Comparison of ENCODE assay signal across 1 cellular context in the genomic region with DNA sequence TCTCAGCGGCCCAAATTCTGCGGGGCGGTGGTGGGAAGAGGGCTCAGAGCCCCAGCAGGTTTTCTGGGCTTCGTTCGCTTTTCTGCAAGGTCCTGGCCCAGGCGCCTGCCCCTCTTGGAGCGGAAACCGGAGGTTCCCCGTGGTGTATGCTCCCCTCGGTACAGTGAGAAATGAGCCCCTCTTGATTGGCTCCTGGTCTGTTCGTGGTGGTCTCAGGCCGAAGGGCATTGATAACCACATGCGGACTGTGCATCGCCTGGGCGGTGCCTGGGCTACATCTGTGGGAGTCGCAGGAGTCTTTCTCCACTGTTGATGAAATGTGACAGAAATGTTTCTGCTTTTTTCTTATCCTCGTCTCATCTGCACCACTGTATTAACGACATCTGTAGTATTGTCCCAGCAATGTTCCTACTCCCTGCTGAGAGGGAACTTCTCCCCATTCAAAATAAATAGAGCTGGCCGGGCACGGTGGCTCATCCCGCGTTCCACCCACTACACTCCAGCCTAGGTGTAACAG.
TF ChIP-seq lines count a peak whose summit lies in the region.

No MANE protein-coding gene starts in this region.

TF ChIP-seq in SK-N-SH treated with all-trans-retinoic acid at 6 μM for 48 hours, 23 proteins besides CTCF, POLR2A, EP300 and RAD21 (continued from another document):
- TF ChIP-seq, protein P1, sequence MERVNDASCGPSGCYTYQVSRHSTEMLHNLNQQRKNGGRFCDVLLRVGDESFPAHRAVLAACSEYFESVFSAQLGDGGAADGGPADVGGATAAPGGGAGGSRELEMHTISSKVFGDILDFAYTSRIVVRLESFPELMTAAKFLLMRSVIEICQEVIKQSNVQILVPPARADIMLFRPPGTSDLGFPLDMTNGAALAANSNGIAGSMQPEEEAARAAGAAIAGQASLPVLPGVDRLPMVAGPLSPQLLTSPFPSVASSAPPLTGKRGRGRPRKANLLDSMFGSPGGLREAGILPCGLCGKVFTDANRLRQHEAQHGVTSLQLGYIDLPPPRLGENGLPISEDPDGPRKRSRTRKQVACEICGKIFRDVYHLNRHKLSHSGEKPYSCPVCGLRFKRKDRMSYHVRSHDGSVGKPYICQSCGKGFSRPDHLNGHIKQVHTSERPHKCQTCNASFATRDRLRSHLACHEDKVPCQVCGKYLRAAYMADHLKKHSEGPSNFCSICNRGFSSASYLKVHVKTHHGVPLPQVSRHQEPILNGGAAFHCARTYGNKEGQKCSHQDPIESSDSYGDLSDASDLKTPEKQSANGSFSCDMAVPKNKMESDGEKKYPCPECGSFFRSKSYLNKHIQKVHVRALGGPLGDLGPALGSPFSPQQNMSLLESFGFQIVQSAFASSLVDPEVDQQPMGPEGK (CRISPR knock-in tag; IDR thresholded peaks at IDR 0.05; ENCODE audit: borderline replicate concordance), result no peak
- TF ChIP-seq, protein P2, sequence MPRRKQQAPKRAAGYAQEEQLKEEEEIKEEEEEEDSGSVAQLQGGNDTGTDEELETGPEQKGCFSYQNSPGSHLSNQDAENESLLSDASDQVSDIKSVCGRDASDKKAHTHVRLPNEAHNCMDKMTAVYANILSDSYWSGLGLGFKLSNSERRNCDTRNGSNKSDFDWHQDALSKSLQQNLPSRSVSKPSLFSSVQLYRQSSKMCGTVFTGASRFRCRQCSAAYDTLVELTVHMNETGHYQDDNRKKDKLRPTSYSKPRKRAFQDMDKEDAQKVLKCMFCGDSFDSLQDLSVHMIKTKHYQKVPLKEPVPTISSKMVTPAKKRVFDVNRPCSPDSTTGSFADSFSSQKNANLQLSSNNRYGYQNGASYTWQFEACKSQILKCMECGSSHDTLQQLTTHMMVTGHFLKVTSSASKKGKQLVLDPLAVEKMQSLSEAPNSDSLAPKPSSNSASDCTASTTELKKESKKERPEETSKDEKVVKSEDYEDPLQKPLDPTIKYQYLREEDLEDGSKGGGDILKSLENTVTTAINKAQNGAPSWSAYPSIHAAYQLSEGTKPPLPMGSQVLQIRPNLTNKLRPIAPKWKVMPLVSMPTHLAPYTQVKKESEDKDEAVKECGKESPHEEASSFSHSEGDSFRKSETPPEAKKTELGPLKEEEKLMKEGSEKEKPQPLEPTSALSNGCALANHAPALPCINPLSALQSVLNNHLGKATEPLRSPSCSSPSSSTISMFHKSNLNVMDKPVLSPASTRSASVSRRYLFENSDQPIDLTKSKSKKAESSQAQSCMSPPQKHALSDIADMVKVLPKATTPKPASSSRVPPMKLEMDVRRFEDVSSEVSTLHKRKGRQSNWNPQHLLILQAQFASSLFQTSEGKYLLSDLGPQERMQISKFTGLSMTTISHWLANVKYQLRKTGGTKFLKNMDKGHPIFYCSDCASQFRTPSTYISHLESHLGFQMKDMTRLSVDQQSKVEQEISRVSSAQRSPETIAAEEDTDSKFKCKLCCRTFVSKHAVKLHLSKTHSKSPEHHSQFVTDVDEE (CRISPR knock-in tag; IDR thresholded peaks at IDR 0.05), result no peak
- TF ChIP-seq, protein P3, sequence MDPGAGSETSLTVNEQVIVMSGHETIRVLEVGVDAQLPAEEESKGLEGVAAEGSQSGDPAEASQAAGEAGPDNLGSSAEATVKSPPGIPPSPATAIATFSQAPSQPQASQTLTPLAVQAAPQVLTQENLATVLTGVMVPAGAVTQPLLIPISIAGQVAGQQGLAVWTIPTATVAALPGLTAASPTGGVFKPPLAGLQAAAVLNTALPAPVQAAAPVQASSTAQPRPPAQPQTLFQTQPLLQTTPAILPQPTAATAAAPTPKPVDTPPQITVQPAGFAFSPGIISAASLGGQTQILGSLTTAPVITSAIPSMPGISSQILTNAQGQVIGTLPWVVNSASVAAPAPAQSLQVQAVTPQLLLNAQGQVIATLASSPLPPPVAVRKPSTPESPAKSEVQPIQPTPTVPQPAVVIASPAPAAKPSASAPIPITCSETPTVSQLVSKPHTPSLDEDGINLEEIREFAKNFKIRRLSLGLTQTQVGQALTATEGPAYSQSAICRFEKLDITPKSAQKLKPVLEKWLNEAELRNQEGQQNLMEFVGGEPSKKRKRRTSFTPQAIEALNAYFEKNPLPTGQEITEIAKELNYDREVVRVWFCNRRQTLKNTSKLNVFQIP (CRISPR knock-in tag; IDR thresholded peaks at IDR 0.05; ENCODE audit: borderline replicate concordance, low read depth), result no peak
- no peak for TF ChIP-seq CSRNP3 (CRISPR knock-in tag; IDR thresholded peaks at IDR 0.05)
- TF ChIP-seq ZFP30 (CRISPR knock-in tag; IDR thresholded peaks at IDR 0.05), result no peak
- TF ChIP-seq RARB (CRISPR knock-in tag; IDR thresholded peaks at IDR 0.05), result no peak
- no peak for TF ChIP-seq SNAI2 (CRISPR knock-in tag; IDR thresholded peaks at IDR 0.05)
- no peak for TF ChIP-seq OSR1 (CRISPR knock-in tag; IDR thresholded peaks at IDR 0.05)
- no peak for TF ChIP-seq TCF4 (CRISPR knock-in tag; IDR thresholded peaks at IDR 0.05; ENCODE audit: borderline replicate concordance)
- TF ChIP-seq ZFP3 (CRISPR knock-in tag; IDR thresholded peaks at IDR 0.05), result no peak
- TF ChIP-seq ZC3H10 (CRISPR knock-in tag; IDR thresholded peaks at IDR 0.05), result no peak
- TF ChIP-seq ISL1 (CRISPR knock-in tag; IDR thresholded peaks at IDR 0.05), result no peak
